In the genomic region with DNA sequence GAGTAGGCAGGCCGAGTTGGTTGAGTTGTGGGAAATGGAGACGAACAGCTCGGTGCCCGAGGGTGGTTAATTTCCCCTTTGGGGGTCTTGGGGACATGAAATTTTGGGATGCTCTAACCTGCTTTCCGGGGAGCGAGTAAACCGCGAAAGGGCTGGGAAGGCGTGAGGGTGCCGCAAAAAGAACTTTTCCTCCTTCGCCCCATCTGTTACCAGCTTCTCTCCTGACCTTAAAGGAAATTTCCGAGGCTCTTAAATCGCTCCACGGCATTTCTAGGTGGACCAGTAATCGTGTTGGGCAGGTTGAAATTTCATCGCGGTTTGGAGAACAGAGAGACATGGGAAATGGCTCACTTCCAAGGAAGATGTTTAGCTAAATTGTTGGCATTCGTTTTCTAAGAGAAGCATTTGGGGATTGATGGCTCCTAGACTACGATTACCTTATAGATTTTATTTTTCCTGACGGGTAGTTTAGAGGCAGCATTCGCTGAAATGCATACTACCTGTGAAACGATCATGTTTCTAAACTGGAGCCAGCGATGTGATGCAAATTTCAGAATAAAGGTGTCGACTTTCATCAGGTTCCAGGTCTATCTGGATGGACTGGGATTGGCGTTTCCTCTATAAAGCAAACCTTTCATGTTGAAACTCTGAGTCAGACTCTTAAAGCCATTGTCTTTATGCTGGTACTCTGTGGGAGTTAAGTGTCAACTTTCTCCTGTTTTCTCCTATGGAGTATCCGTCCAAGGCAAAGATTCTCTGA, we compare ENCODE assay signal across 8 cellular contexts. TPM values are rescaled to one million over a fixed set of nuclear protein-coding genes. Genes with fewer than 3 reads are reported as not detected.
DNase-seq lines count a peak whose midpoint lies in the region; ATAC-seq and TF ChIP-seq lines count a peak whose summit lies in the region.

No MANE protein-coding gene starts in this region.

- peak overlapping the region; percentile 89 for H3K27ac Mint-ChIP-seq in T-cell
- peak overlapping the region; percentile 91 to 99 (median 96) for H3K27ac Mint-ChIP-seq in naive B cell

- H3K36me3 ChIP-seq in Loucy (ENCODE audit: insufficient read depth, low read length) = no peaks in the 10 kb centered on the region

- no peaks in the 10 kb centered on the region for H3K27me3 ChIP-seq in Loucy (ENCODE audit: insufficient read depth, low read length, poor library complexity, severe bottlenecking)

- TF ChIP-seq CTCF in Loucy (conservative IDR thresholded peaks at IDR 0.05; ENCODE audit: low read length) = no peak

- H3K4me1 ChIP-seq in Loucy (ENCODE audit: insufficient read depth, low read length, poor library complexity, severe bottlenecking) = peaks cover 46% of the 10 kb centered on the region

- H3K9ac ChIP-seq in Loucy (ENCODE audit: low read depth, low read length, poor library complexity, severe bottlenecking) = peak overlapping the region; percentile 89

- H3K4me1 Mint-ChIP-seq in T-cell (peaks cover 55 to 59% (median 59%) of the 10 kb centered on the region in 3 donors), naive B cell (peaks cover 51 to 56% (median 55%) of the 10 kb centered on the region in 3 donors)

- no peaks in the 10 kb centered on the region for H3K9me2 ChIP-seq in Loucy (replicated peaks; ENCODE audit: low read depth, low read length)

- TF ChIP-seq POLR2A in erythroblast (IDR thresholded peaks at IDR 0.05; ENCODE audit: low read length) = no peak

- POLR2A ChIA-PET in T-cell (lab: Charles Lee) = interaction anchor here (0.6 to 1.7 kb wide), 8 partner anchors 16 to 233 kb away, joined by 3 to 8 read pairs (median 4); no protein-coding TSS in a partner anchor

- H3K79me2 ChIP-seq in Loucy (ENCODE audit: insufficient read depth, low read length) = peaks cover 60% of the 10 kb centered on the region

- peaks cover 44% of the 10 kb centered on the region for H4K20me1 ChIP-seq in Loucy (ENCODE audit: insufficient read depth, low read length, poor library complexity, severe bottlenecking)

- H3K4me3 ChIP-seq in Loucy (ENCODE audit: low read length, poor library complexity, severe bottlenecking) = peak overlapping the region; percentile 87

- peaks cover 9% of the 10 kb centered on the region; the same call in 1 of the 2 replicates for H3F3A ChIP-seq in Loucy (ENCODE audit: low read depth)

- H3K36me3 Mint-ChIP-seq in T-cell = no peaks in the 10 kb centered on the region
- peaks cover 0 to 5% of the 10 kb centered on the region in 2 donors for H3K36me3 Mint-ChIP-seq in naive B cell

- DNase-seq in EL (peak; percentile 60), T-cell (no peak), erythroblast (lab: John Stamatoyannopoulos, UW) (peak; percentile 56 to 67), naive B cell (no peak), ecto neural progenitor cell (ENCODE audit: low spot score) (no peak), epidermal melanocyte (ENCODE audit: insufficient read length, low spot score) (no peak), NOMO-1 (lab: John Stamatoyannopoulos, UW; ENCODE audit: unreplicated experiment in 2 of 2) (no peak)

- no peak overlapping the region for H2AFZ ChIP-seq in Loucy (ENCODE audit: low read length)

- H3K9me3 Mint-ChIP-seq in T-cell (no peaks in the 10 kb centered on the region), naive B cell (no peaks in the 10 kb centered on the region)

- H3K9me3 ChIP-seq in Loucy (ENCODE audit: insufficient read depth, low read depth, low read length) = no peaks in the 10 kb centered on the region

- CTCF ChIA-PET in T-cell (lab: Charles Lee) = interaction anchor here (0.6 to 1.9 kb wide), 8 partner anchors 59 to 431 kb away, joined by 3 to 12 read pairs (median 6); no protein-coding TSS in a partner anchor

- H3K27me3 Mint-ChIP-seq in T-cell = no peaks in the 10 kb centered on the region
- no peaks in the 10 kb centered on the region for H3K27me3 Mint-ChIP-seq in naive B cell

- H3K4me3 Mint-ChIP-seq in T-cell (peak overlapping the region; percentile 89 to 93 (median 91)), naive B cell (peak overlapping the region; percentile 83 to 98 (median 95))

- H3K4me2 ChIP-seq in Loucy (ENCODE audit: low read depth, low read length, poor library complexity, severe bottlenecking) = peak overlapping the region; percentile 88

- ATAC-seq in T-cell (replicated peaks in 1 of 4) (peak in 1 of 4 experiments; percentile 0), naive B cell (ENCODE audit: low read depth in 2 of 2) (no peak)

RNA-seq across cellular contexts. Expression of gene SIPA1L1, which starts 1.5 kb away (rescaled TPM):
- total RNA-seq in T-cell = 10 to 100 TPM; 34.9 to 50.6 (median 42.3) TPM
- polyA plus RNA-seq in naive B cell (ENCODE audit: low read depth in 6 of 6) = 100 to 1,000 TPM in 1 of 6 donors, 10 to 100 TPM in 4, 1 to 10 TPM in 1; 8.3 to 106 (median 65.8) TPM

Comparison
In these comparisons a context has a peak if more than half of its experiments do, and no peak if none do; other contexts are left out.
1. DNase-seq: peak in EL (single experiment) and erythroblast (2 of 2); none in T-cell (0 of 34), naive B cell (single experiment), ecto neural progenitor cell (single experiment), epidermal melanocyte (single experiment) and NOMO-1 (0 of 2).